In genomic region chr9:132235894-132236661, GRCh38 we compare ENCODE assay signal across 7 cellular contexts.
DNase-seq lines count a peak whose midpoint lies in the region; ATAC-seq and TF ChIP-seq lines count a peak whose summit lies in the region.

No MANE protein-coding gene starts in this region.

- no peak for ATAC-seq in GM19455 (IDR thresholded peaks at IDR 0.05; ENCODE audit: unreplicated experiment)

- peaks cover 6% of the 10 kb centered on the region for H3K27me3 Mint-ChIP-seq in T-helper 2 cell treated with Interferon-gamma antibody and Interleukin-4, amounts not matched to agents 5 μg/mL and 100 μg/mL, for 36 hours (ENCODE audit: low read depth)

- H3K4me3 Mint-ChIP-seq in T-helper 2 cell treated with Interferon-gamma antibody and Interleukin-4, amounts not matched to agents 5 μg/mL and 100 μg/mL, for 36 hours = no peak overlapping the region

- no peak overlapping the region for H3K4me3 ChIP-seq in GM12864 (ENCODE audit: low read depth, low read length)

- DNase-seq in GM12864 (ENCODE audit: low read depth) (no peak), NCI-H146 treated with DMSO at 0.1 percent for 48 hours (lab: John Stamatoyannopoulos, UW; ENCODE audit: unreplicated experiment) (peak; percentile 32), astrocyte of the hippocampus (ENCODE audit: low read depth, low spot score) (peak; percentile 86), hypothalamus (lab: John Stamatoyannopoulos, UW) (peak in 46 of 51 donors; percentile 29 to 86 (median 62))
- peak; percentile 63 for DNase-seq in T-helper 2 cell treated with Interferon-gamma antibody and Interleukin-4, amounts not matched to agents 5 μg/mL and 100 μg/mL, for 36 hours (ENCODE audit: low spot score)
- DNase-seq in stimulated activated CD4-positive, alpha-beta T cell treated with anti-CD3 and anti-CD28 coated beads, Interleukin-12 subunit alpha, Interleukin-12 subunit beta, amount 100 ng/mL, for 24 hours (ENCODE audit: low read depth in 2 of 2) = peak; percentile 54 to 84

- H3K4me1 Mint-ChIP-seq in T-helper 2 cell treated with Interferon-gamma antibody and Interleukin-4, amounts not matched to agents 5 μg/mL and 100 μg/mL, for 36 hours (ENCODE audit: low read depth) = no peaks in the 10 kb centered on the region

- H3K9me3 Mint-ChIP-seq in T-helper 2 cell treated with Interferon-gamma antibody and Interleukin-4, amounts not matched to agents 5 μg/mL and 100 μg/mL, for 36 hours = no peaks in the 10 kb centered on the region

- peak; percentile 98 for TF ChIP-seq CTCF in GM12864 (IDR thresholded peaks at IDR 0.05; ENCODE audit: low read depth, low read length, missing control alignments)

- no peak overlapping the region for H3K27ac Mint-ChIP-seq in T-helper 2 cell treated with Interferon-gamma antibody and Interleukin-4, amounts not matched to agents 5 μg/mL and 100 μg/mL, for 36 hours

- H3K36me3 Mint-ChIP-seq in T-helper 2 cell treated with Interferon-gamma antibody and Interleukin-4, amounts not matched to agents 5 μg/mL and 100 μg/mL, for 36 hours (ENCODE audit: low read depth) = no peaks in the 10 kb centered on the region
